ENCODE assay signal across 22 cellular contexts in the genomic region with DNA sequence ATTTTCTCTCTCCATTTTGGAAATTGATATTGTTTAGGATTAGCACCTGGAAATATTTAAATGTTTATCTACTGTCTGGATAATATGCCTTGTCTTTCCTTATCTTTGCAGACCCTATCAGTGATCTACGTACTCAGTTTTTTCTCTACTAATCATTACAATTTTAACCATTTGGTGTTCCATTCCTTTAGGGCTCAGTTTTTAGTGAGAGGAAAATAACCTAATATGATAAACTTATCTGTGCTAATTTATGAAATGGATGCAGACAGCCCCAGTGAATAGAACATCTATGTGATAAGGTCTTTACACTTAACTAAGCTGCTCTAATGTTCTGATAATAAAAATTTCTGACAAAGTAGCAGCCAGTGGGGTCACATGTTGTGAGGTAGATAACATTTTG.
"Had no signal": no experiment of that assay in that cellular context is flagged by ENCODE, and none has a peak within 500 bp of the region (broad histone marks: within the 10 kb centered on the region; RNA-seq: fewer than 3 reads in every experiment).

No MANE protein-coding gene starts in this region.

- FAIRE-seq: colon, endothelial cell of umbilical vein, keratinocyte had no signal

- H3K27ac ChIP-seq: coronary artery, dorsolateral prefrontal cortex, esophagus muscularis mucosa, gastrocnemius medialis, heart right ventricle, left lung, lower lobe of right lung had no signal

- H3K9me3 ChIP-seq: esophagus muscularis mucosa, gastrocnemius medialis, heart right ventricle, left lung, lower lobe of right lung had no signal

- H3K4me3 Mint-ChIP-seq: naive thymus-derived CD4-positive, alpha-beta T cell had no signal

- ATAC-seq: gastrocnemius medialis; heart right ventricle; left cardiac atrium; left lung; left ventricle myocardium superior; lower lobe of right lung; naive thymus-derived CD4-positive, alpha-beta T cell had no signal

- H3K4me1 Mint-ChIP-seq: naive thymus-derived CD4-positive, alpha-beta T cell had no signal

- DNase-seq: dermis blood vessel endothelial cell; dorsolateral prefrontal cortex; effector CD4-positive, alpha-beta T cell; effector memory CD4-positive, alpha-beta T cell; foreskin melanocyte; gastrocnemius medialis; glutamatergic neuron; head of caudate nucleus; heart right ventricle; hippocampal formation; left cardiac atrium; left lung; left ventricle myocardium superior; lower lobe of right lung; mesenchymal stem cell; midbrain; naive thymus-derived CD4-positive, alpha-beta T cell had no signal

- H3K36me3 Mint-ChIP-seq: naive thymus-derived CD4-positive, alpha-beta T cell had no signal

- H3K27me3 ChIP-seq: dorsolateral prefrontal cortex, esophagus muscularis mucosa, gastrocnemius medialis, heart right ventricle, left lung had no signal

- H3K9me3 Mint-ChIP-seq: naive thymus-derived CD4-positive, alpha-beta T cell had no signal

- H3K27ac Mint-ChIP-seq: naive thymus-derived CD4-positive, alpha-beta T cell had no signal

- H3K4me3 ChIP-seq: coronary artery, dorsolateral prefrontal cortex, esophagus muscularis mucosa, gastrocnemius medialis, heart right ventricle, left lung, lower lobe of right lung had no signal

- H3K36me3 ChIP-seq: esophagus muscularis mucosa, heart right ventricle, left lung, lower lobe of right lung had no signal

- H3K4me1 ChIP-seq: esophagus muscularis mucosa, gastrocnemius medialis, heart right ventricle, left lung, lower lobe of right lung had no signal
